ENCODE assay signal across 1 cellular context in the genomic region with DNA sequence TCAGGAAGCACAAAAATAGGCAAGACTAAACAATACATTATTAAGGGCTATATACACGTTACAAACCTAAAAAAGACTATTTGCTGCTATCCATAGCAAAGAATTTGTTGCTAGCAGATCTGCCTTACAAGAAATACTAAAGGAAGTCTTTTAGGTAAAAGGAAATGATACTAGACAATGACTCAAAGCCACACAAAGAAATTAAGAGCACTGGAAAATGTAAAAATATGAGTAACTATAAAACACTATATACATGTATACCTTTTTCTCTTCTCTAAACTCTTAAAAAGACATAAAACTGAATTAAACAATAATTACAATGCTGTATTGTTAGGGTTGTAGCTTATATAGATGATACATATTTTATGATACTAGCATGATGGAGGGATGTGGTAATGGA.
A peak's percentile ranks its signal among the peaks of the same experiment; 100 is the strongest.
TF ChIP-seq lines count a peak whose summit lies in the region.

No MANE protein-coding gene starts in this region.

TF ChIP-seq in endothelial cell of umbilical vein, 7 proteins besides CTCF, POLR2A, EP300 and RAD21:
- TF ChIP-seq FOS (IDR thresholded peaks at IDR 0.05; ENCODE audit: borderline replicate concordance, insufficient read depth, low read length), result peak; percentile 14
- TF ChIP-seq EZH2 (IDR thresholded peaks at IDR 0.05; ENCODE audit: borderline replicate concordance, low read depth, low read length, severe bottlenecking), result no peak
- no peak for TF ChIP-seq JUN (IDR thresholded peaks at IDR 0.05; ENCODE audit: borderline replicate concordance, insufficient read depth, insufficient read length, low read depth)
- TF ChIP-seq MYC (IDR thresholded peaks at IDR 0.05; ENCODE audit: low read depth, low read length), result no peak
- no peak for TF ChIP-seq POLR2AphosphoS5 (IDR thresholded peaks at IDR 0.05; ENCODE audit: insufficient read depth, low read depth, low read length)
- TF ChIP-seq, protein P1, sequence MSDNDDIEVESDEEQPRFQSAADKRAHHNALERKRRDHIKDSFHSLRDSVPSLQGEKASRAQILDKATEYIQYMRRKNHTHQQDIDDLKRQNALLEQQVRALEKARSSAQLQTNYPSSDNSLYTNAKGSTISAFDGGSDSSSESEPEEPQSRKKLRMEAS (IDR thresholded peaks at IDR 0.05; ENCODE audit: insufficient read depth, insufficient read length), result no peak
- TF ChIP-seq GATA2 (IDR thresholded peaks at IDR 0.05; ENCODE audit: insufficient read depth, insufficient read length, low read depth, low read length), result no peak
